22 cellular contexts compared by ENCODE assay signal in genomic region chr5:15612915-15613635, GRCh38.
A peak's percentile ranks its signal among the peaks of the same experiment; 100 is the strongest.
DNase-seq lines count a peak whose midpoint lies in the region; ATAC-seq, FAIRE-seq and TF ChIP-seq lines count a peak whose summit lies in the region.
"Had no signal": no experiment of that assay in that cellular context is flagged by ENCODE, and none has a peak within 500 bp of the region (broad histone marks: within the 10 kb centered on the region; RNA-seq: fewer than 3 reads in every experiment).

No MANE protein-coding gene starts in this region.

- ATAC-seq in HG03159 (IDR thresholded peaks at IDR 0.05; ENCODE audit: unreplicated experiment) (no peak), pancreas (no peak)
- ATAC-seq: A549, GM12878 had no signal

- intact Hi-C loops in pancreas (cut with DNase I): no loop called here

- CTCF ChIA-PET in HEK293T (lab: Yijun Ruan, JAX): no interaction called here

- no peaks in the 10 kb centered on the region for H3K4me1 ChIP-seq in pancreas
- H3K4me1 ChIP-seq: A549 had no signal

- POLR2A ChIA-PET in HEK293T (lab: Yijun Ruan, JAX): no interaction called here

- 39 to 49% methylated on average over 1 of the region's 1 CpG for WGBS in pancreas, 2 donors

- no peak overlapping the region for H3K27ac ChIP-seq in pancreas
- H3K27ac ChIP-seq: A549, GM23248 had no signal

- no peaks in the 10 kb centered on the region for H3K9me3 ChIP-seq in pancreas
- H3K9me3 ChIP-seq: A549 had no signal

- no peak for FAIRE-seq in pancreas (lab: Jason Lieb, UNC)
- FAIRE-seq: A549, GM12878, GM19239, H1 had no signal

- H3K4me3 ChIP-seq in pancreas: no peak overlapping the region
- H3K4me3 ChIP-seq: A549, GM12878, GM23248 had no signal

- peak; percentile 20 for DNase-seq in Ammon's horn (ENCODE audit: low spot score)
- peak; percentile 26 for DNase-seq in LHCN-M2 (ENCODE audit: low read depth)
- peak; percentile 85 for DNase-seq in myocyte (ENCODE audit: low read depth)
- DNase-seq in HEK293T (ENCODE audit: extremely low spot score): no peak
- DNase-seq in pancreas: no peak
- DNase-seq: 8988T; ACHN; AML-193; C1 segment of cervical spinal cord; Calu3; CD4-positive, alpha-beta memory T cell; COR-L47; EL; GDM1; GM23248; H7; HCEC 1CT had no signal

- no peaks in the 10 kb centered on the region for H3K27me3 ChIP-seq in pancreas

- no peak for TF ChIP-seq CTCF in pancreas (IDR thresholded peaks at IDR 0.05)

- H3K36me3 ChIP-seq in pancreas: no peaks in the 10 kb centered on the region

TF ChIP-seq in HEK293T, 16 proteins besides CTCF, POLR2A, EP300 and RAD21:
- TF ChIP-seq FOXM1 (IDR thresholded peaks at IDR 0.05; ENCODE audit: borderline replicate concordance) (no peak), ZNF384 (IDR thresholded peaks at IDR 0.05) (no peak), BHLHE40 (IDR thresholded peaks at IDR 0.05; ENCODE audit: borderline replicate concordance) (no peak), ARNT (IDR thresholded peaks at IDR 0.05) (no peak), HDGF (IDR thresholded peaks at IDR 0.05; ENCODE audit: borderline replicate concordance) (no peak), NFRKB (IDR thresholded peaks at IDR 0.05) (no peak), FOXK2 (IDR thresholded peaks at IDR 0.05) (no peak), SUZ12 (IDR thresholded peaks at IDR 0.05) (no peak)

Comparison
In these comparisons a context has a peak if more than half of its experiments do, and no peak if none do; other contexts are left out.
1. DNase-seq: peak in Ammon's horn (single experiment), LHCN-M2 (single experiment) and myocyte (single experiment); none in HEK293T (single experiment) and pancreas (0 of 6).